25 cellular contexts compared by ENCODE assay signal in the genomic region with DNA sequence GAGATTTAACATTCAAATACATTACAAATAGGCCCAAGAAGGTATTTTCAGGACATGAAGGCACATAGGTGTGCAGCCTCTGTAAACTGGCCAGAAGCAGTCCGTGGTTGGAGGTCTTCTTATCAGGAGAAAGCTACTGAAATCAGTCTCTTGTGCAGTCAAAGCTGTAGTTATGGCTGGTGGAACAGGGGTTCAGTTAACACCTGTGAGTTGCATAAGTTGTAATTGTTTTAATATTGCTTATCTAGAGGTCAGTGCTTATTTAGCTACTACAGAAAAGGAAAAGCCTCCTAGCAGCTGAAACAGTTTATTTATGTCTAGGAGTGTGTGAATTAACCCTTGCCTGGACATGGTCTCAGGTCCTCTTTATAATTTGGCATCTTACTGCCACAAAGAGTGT.
"Had no signal": no experiment of that assay in that cellular context is flagged by ENCODE, and none has a peak within 500 bp of the region (broad histone marks: within the 10 kb centered on the region; RNA-seq: fewer than 3 reads in every experiment).

No MANE protein-coding gene starts in this region.

- H3K4me3 ChIP-seq: neural progenitor cell, ovary, psoas muscle, right lobe of liver, sigmoid colon, stomach, thoracic aorta, thyroid gland, tibial nerve, upper lobe of left lung, uterus had no signal

- H3K27ac ChIP-seq: neural progenitor cell, ovary, parathyroid adenoma, psoas muscle, right lobe of liver, sigmoid colon, stomach, thoracic aorta, tibial nerve, upper lobe of left lung, uterus had no signal

- H3K27me3 ChIP-seq: neural progenitor cell, ovary, right lobe of liver, sigmoid colon, stomach, thyroid gland, tibial nerve, upper lobe of left lung, uterus had no signal

- H3K9ac ChIP-seq: neural progenitor cell, parathyroid adenoma had no signal

- H2AFZ ChIP-seq: neural progenitor cell, parathyroid adenoma had no signal

- ATAC-seq: natural killer cell; psoas muscle; right cardiac atrium; right lobe of liver; stimulated activated effector memory CD8-positive, alpha-beta T cell treated with anti-CD3 and anti-CD28 coated beads, Interleukin-12 subunit alpha, Interleukin-12 subunit beta, amount 100 ng/mL, for 72 hours; stimulated activated naive B cell treated with anti-CD40 and anti-IgM and Interleukin-4, amounts not matched to agents 10 μg/mL and 1 μg/mL and 100 μg/mL, for 72 hours had no signal

- H3K9me3 ChIP-seq: ovary, psoas muscle, right lobe of liver, sigmoid colon, stomach, thoracic aorta, thyroid gland, tibial nerve, upper lobe of left lung, uterus had no signal

- H3K79me2 ChIP-seq: parathyroid adenoma had no signal

- H3K36me3 ChIP-seq: neural progenitor cell, ovary, right lobe of liver, sigmoid colon, stomach, thoracic aorta, thyroid gland, tibial nerve, upper lobe of left lung, uterus had no signal

- H3K4me2 ChIP-seq: neural progenitor cell had no signal

- FAIRE-seq: small intestine had no signal

- H3K4me1 ChIP-seq: neural progenitor cell, parathyroid adenoma, psoas muscle, right lobe of liver, sigmoid colon, stomach, tibial nerve, upper lobe of left lung, uterus had no signal

- DNase-seq: natural killer cell; occipital lobe; ovary; posterior cingulate gyrus; psoas muscle; right cardiac atrium; right lobe of liver; sigmoid colon; small intestine; stimulated activated CD4-positive, alpha-beta T cell treated with anti-CD3 and anti-CD28 coated beads, Interleukin-15, amount 100 ng/mL, for 24 hours; stimulated activated CD4-positive, alpha-beta T cell treated with anti-CD3 and anti-CD28 coated beads, Interleukin-2, amount 100 ng/mL, for 24 hours; stimulated activated CD4-positive, alpha-beta T cell treated with anti-CD3 and anti-CD28 coated beads, Interleukin-2, amount 100 ng/mL, for 48 hours; stimulated activated CD4-positive, alpha-beta T cell treated with anti-CD3 and anti-CD28 coated beads, Interleukin-4, amount 100 ng/mL, for 24 hours; stimulated activated naive B cell treated with anti-CD40 and anti-IgM and Interleukin-4, amounts not matched to agents 10 μg/mL and 1 μg/mL and 100 μg/mL, for 72 hours; stimulated activated naive CD4-positive, alpha-beta T cell treated with Interleukin-2 at 50 U/mL for 16 hours; stomach; thyroid gland; trophoblast cell; upper lobe of left lung; uterus had no signal
